ENCODE assay signal across 8 cellular contexts in the genomic region with DNA sequence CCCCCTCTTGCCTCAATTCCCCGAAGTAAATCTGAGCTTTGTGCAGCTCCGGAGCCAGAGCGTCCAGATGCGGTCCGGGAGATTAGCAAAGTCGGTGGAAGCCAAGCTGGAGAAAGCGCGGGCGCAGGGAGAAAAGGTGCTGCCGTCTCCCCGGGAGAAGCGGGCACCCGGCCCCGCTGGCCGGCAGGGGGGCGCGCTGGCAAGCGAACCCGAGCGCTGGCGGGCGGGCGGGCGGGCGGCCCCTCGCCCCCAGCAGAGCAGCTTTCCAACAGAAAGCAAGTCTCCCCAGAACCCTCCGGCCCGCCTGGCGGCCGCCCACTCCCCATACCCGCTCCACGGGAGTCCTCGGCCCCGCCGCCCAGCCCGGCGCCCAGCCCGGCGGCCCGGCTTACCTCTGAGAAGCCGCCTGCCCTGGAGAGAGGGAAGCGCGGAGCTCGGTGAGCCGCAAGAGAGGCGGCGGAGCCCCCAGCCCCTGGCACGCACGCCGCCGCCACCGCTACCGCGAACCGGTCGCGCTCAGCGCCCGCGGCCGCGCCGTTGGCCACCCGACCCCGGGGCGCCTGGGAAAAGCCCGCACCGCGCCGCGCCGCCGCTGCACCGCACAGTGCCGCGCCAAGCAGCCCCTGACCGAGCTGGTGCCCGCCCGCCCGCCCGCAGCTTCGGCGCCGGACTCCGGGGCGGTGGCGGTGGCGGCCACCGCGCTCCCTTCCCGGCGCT. TPM values are rescaled to one million over a fixed set of nuclear protein-coding genes. Genes with fewer than 3 reads are reported as not detected.
DNase-seq lines count a peak whose midpoint lies in the region; ATAC-seq and TF ChIP-seq lines count a peak whose summit lies in the region.

No MANE protein-coding gene starts in this region.

- POLR2A ChIA-PET in activated naive CD8-positive, alpha-beta T cell treated with anti-CD3 and anti-CD28 coated beads, Interleukin-2, amount 10 ng/mL, durations not matched to agents 7 days and 5 days (lab: Charles Lee) = interaction anchor here (1.0 kb wide), 1 partner anchor 29 kb away, joined by 5 read pairs; a partner anchor contains a TSS

- H3K27me3 ChIP-seq in upper lobe of right lung = peaks cover 7% of the 10 kb centered on the region

- ATAC-seq in HG03378 (IDR thresholded peaks at IDR 0.05; ENCODE audit: unreplicated experiment) = peak; percentile 8
- ATAC-seq in activated naive CD8-positive, alpha-beta T cell treated with anti-CD3 and anti-CD28 coated beads, Interleukin-2, amount 10 ng/mL, durations not matched to agents 7 days and 5 days (ENCODE audit: low read depth) = no peak
- ATAC-seq in left lobe of liver = peak; percentile 7
- ATAC-seq in upper lobe of right lung = no peak

- peaks cover 7% of the 10 kb centered on the region for H3K4me1 ChIP-seq in upper lobe of right lung

- intact Hi-C loops in upper lobe of right lung (cut with DNase I) = no loop called here

- peaks cover 10% of the 10 kb centered on the region for H3K4me1 Mint-ChIP-seq in activated naive CD8-positive, alpha-beta T cell treated with anti-CD3 and anti-CD28 coated beads, Interleukin-2, amount 10 ng/mL, durations not matched to agents 7 days and 5 days

- no peaks in the 10 kb centered on the region for H3K36me3 Mint-ChIP-seq in activated naive CD8-positive, alpha-beta T cell treated with anti-CD3 and anti-CD28 coated beads, Interleukin-2, amount 10 ng/mL, durations not matched to agents 7 days and 5 days

- peak overlapping the region; percentile 46 for H3K4me3 ChIP-seq in upper lobe of right lung

- no peaks in the 10 kb centered on the region for H3K9me3 Mint-ChIP-seq in activated naive CD8-positive, alpha-beta T cell treated with anti-CD3 and anti-CD28 coated beads, Interleukin-2, amount 10 ng/mL, durations not matched to agents 7 days and 5 days

- no peaks in the 10 kb centered on the region for H3K9me3 ChIP-seq in upper lobe of right lung

- no peak for TF ChIP-seq CTCF in upper lobe of right lung (IDR thresholded peaks at IDR 0.05)

- no peak overlapping the region for H3K27ac Mint-ChIP-seq in activated naive CD8-positive, alpha-beta T cell treated with anti-CD3 and anti-CD28 coated beads, Interleukin-2, amount 10 ng/mL, durations not matched to agents 7 days and 5 days

- no peaks in the 10 kb centered on the region for H3K36me3 ChIP-seq in upper lobe of right lung

- DNase-seq in NCI-H1417 (lab: John Stamatoyannopoulos, UW) = peak in 2 of 3 experiments; percentile 71 to 77
- DNase-seq in NCI-H1417 treated with DMSO at 0.1 percent for 48 hours (lab: John Stamatoyannopoulos, UW) = no peak
- peak; percentile 28 for DNase-seq in activated naive CD8-positive, alpha-beta T cell treated with anti-CD3 and anti-CD28 coated beads, Interleukin-2, amount 10 ng/mL, durations not matched to agents 7 days and 5 days
- no peak for DNase-seq in left lobe of liver (ENCODE audit: low spot score)
- no peak for DNase-seq in upper lobe of right lung
- no peak for DNase-seq in cerebellum (ENCODE audit: low spot score)
- no peak for DNase-seq in AG08396 (ENCODE audit: low spot score)

- peaks cover 64% of the 10 kb centered on the region for H3K27me3 Mint-ChIP-seq in activated naive CD8-positive, alpha-beta T cell treated with anti-CD3 and anti-CD28 coated beads, Interleukin-2, amount 10 ng/mL, durations not matched to agents 7 days and 5 days

- H3K27ac ChIP-seq in upper lobe of right lung = no peak overlapping the region

- H3K4me3 Mint-ChIP-seq in activated naive CD8-positive, alpha-beta T cell treated with anti-CD3 and anti-CD28 coated beads, Interleukin-2, amount 10 ng/mL, durations not matched to agents 7 days and 5 days = peak overlapping the region; percentile 60

RNA-seq across cellular contexts. Expression of a gene that starts 0.5 kb away (rescaled TPM):
- total RNA-seq in activated naive CD8-positive, alpha-beta T cell treated with anti-CD3 and anti-CD28 coated beads, Interleukin-2, amount 10 ng/mL, durations not matched to agents 7 days and 5 days = under 1 TPM in 1 of 2 experiments, not detected in 1; 0.40 TPM
- total RNA-seq in left lobe of liver (not detected), upper lobe of right lung (0.43 TPM), cerebellum (3.9 TPM)

RNA-seq across cellular contexts. Expression of a gene that starts 29.2 kb away (rescaled TPM):
- 100 to 1,000 TPM; 895 to 956 TPM for total RNA-seq in activated naive CD8-positive, alpha-beta T cell treated with anti-CD3 and anti-CD28 coated beads, Interleukin-2, amount 10 ng/mL, durations not matched to agents 7 days and 5 days
- total RNA-seq in left lobe of liver = 198 TPM
- total RNA-seq in upper lobe of right lung = 640 TPM
- total RNA-seq in cerebellum = 665 TPM

Comparison
In these comparisons a context has a peak if more than half of its experiments do, and no peak if none do; other contexts are left out.
1. DNase-seq: peak in NCI-H1417 (2 of 3) and activated naive CD8-positive, alpha-beta T cell treated with anti-CD3 and anti-CD28 coated beads, Interleukin-2, amount 10 ng/mL, durations not matched to agents 7 days and 5 days (single experiment); none in NCI-H1417 treated with DMSO at 0.1 percent for 48 hours (single experiment), left lobe of liver (single experiment), upper lobe of right lung (single experiment), cerebellum (single experiment) and AG08396 (single experiment).
2. ATAC-seq: peak in HG03378 (single experiment) and left lobe of liver (single experiment); none in activated naive CD8-positive, alpha-beta T cell treated with anti-CD3 and anti-CD28 coated beads, Interleukin-2, amount 10 ng/mL, durations not matched to agents 7 days and 5 days (single experiment) and upper lobe of right lung (single experiment).